Comparison of ENCODE assay signal across 8 cellular contexts in genomic region chr9:20684035-20684864, GRCh38. TPM values are rescaled to one million over a fixed set of nuclear protein-coding genes. Genes with fewer than 3 reads are reported as not detected.
DNase-seq lines count a peak whose midpoint lies in the region; ATAC-seq, FAIRE-seq and TF ChIP-seq lines count a peak whose summit lies in the region.

FOCAD (plus strand) TSS chr9:20684259; CDS start chr9:20715354, 31,095 bp downstream.

- H3K9me3 ChIP-seq in Loucy (ENCODE audit: insufficient read depth, low read depth, low read length) (no peaks in the 10 kb centered on the region), gastroesophageal sphincter (no peaks in the 10 kb centered on the region)

- FAIRE-seq in H54 (lab: Jason Lieb, UNC) = peak; percentile 72

- H3K9me2 ChIP-seq in Loucy (replicated peaks; ENCODE audit: low read depth, low read length) = no peaks in the 10 kb centered on the region

- peak; percentile 97 for ATAC-seq in gastroesophageal sphincter

- H3K27me3 Mint-ChIP-seq in activated naive CD4-positive, alpha-beta T cell treated with anti-CD3 and anti-CD28 coated beads for 36 hours (ENCODE audit: low read depth) = no peaks in the 10 kb centered on the region

- peak within 1 kb of the TSS; percentile 81 for H3K4me2 ChIP-seq in Loucy (ENCODE audit: low read depth, low read length, poor library complexity, severe bottlenecking)

- no peaks in the 10 kb centered on the region for H3F3A ChIP-seq in Loucy (ENCODE audit: low read depth)

- no peak for TF ChIP-seq CTCF in Loucy (conservative IDR thresholded peaks at IDR 0.05; ENCODE audit: low read length)
- TF ChIP-seq CTCF in gastroesophageal sphincter (IDR thresholded peaks at IDR 0.05) = peak in 2 of 4 experiments; percentile 13 to 35

- DNase-seq in ELF-1 (ENCODE audit: low read depth, low spot score) = peak; percentile 98
- peak; percentile 79 for DNase-seq in H54 (ENCODE audit: insufficient read length, low spot score)
- DNase-seq in SIG-M5 (lab: John Stamatoyannopoulos, UW) = peak; percentile 76
- peak; percentile 95 for DNase-seq in activated naive CD4-positive, alpha-beta T cell treated with anti-CD3 and anti-CD28 coated beads for 36 hours
- peak; percentile 65 for DNase-seq in non-pigmented ciliary epithelial cell (ENCODE audit: low read depth)
- DNase-seq in superior temporal gyrus (ENCODE audit: extremely low spot score) = peak; percentile 94

- WGBS in gastroesophageal sphincter (ENCODE audit: low coverage in 1 of 2), 2 donors = 0% methylated on average over 1 to 2 of the region's 77 CpGs

- H3K79me2 ChIP-seq in Loucy (ENCODE audit: insufficient read depth, low read length) = peaks cover 39% of the 10 kb centered on the region

- peak within 1 kb of the TSS; percentile 61 to 98 (median 96) for H3K27ac ChIP-seq in gastroesophageal sphincter

- TF ChIP-seq EP300 in gastroesophageal sphincter (IDR thresholded peaks at IDR 0.05) = no peak

- no peaks in the 10 kb centered on the region for H4K20me1 ChIP-seq in Loucy (ENCODE audit: insufficient read depth, low read length, poor library complexity, severe bottlenecking)

- H3K4me1 Mint-ChIP-seq in activated naive CD4-positive, alpha-beta T cell treated with anti-CD3 and anti-CD28 coated beads for 36 hours (ENCODE audit: low read depth) = peaks cover 17% of the 10 kb centered on the region

- TF ChIP-seq POLR2A in H54 (IDR thresholded peaks at IDR 0.05; ENCODE audit: low read depth, low read length) = peak; percentile 92
- peak; percentile 93 to 97 for TF ChIP-seq POLR2A in gastroesophageal sphincter (IDR thresholded peaks at IDR 0.05)

- intact Hi-C loops in activated naive CD4-positive, alpha-beta T cell treated with anti-CD3 and anti-CD28 coated beads for 36 hours (cut with micrococcal nuclease) = loop anchor here (1.0 to 10.0 kb wide), 11 partner anchors 24 to 1522 kb away; partner anchors contain the start of genes ACER2, HACD4 and MLLT3

- H3K27ac Mint-ChIP-seq in activated naive CD4-positive, alpha-beta T cell treated with anti-CD3 and anti-CD28 coated beads for 36 hours = peak within 1 kb of the TSS; percentile 76

- no peaks in the 10 kb centered on the region for H3K36me3 Mint-ChIP-seq in activated naive CD4-positive, alpha-beta T cell treated with anti-CD3 and anti-CD28 coated beads for 36 hours (ENCODE audit: low read depth)

- H3K4me3 Mint-ChIP-seq in activated naive CD4-positive, alpha-beta T cell treated with anti-CD3 and anti-CD28 coated beads for 36 hours = peak within 1 kb of the TSS; percentile 88

- H2AFZ ChIP-seq in Loucy (ENCODE audit: low read length) = peak within 1 kb of the TSS; percentile 84

- peak within 1 kb of the TSS; percentile 79 for H3K9ac ChIP-seq in Loucy (ENCODE audit: low read depth, low read length, poor library complexity, severe bottlenecking)

- H3K27me3 ChIP-seq in Loucy (ENCODE audit: insufficient read depth, low read length, poor library complexity, severe bottlenecking) (no peaks in the 10 kb centered on the region), gastroesophageal sphincter (no peaks in the 10 kb centered on the region)

- H3K36me3 ChIP-seq in Loucy (ENCODE audit: insufficient read depth, low read length) = no peaks in the 10 kb centered on the region
- no peaks in the 10 kb centered on the region for H3K36me3 ChIP-seq in gastroesophageal sphincter

- H3K4me1 ChIP-seq in Loucy (ENCODE audit: insufficient read depth, low read length, poor library complexity, severe bottlenecking) (peaks cover 41% of the 10 kb centered on the region), gastroesophageal sphincter (peaks cover 6 to 28% (median 7%) of the 10 kb centered on the region in 3 donors)

- H3K9me3 Mint-ChIP-seq in activated naive CD4-positive, alpha-beta T cell treated with anti-CD3 and anti-CD28 coated beads for 36 hours = no peaks in the 10 kb centered on the region

- CTCF ChIA-PET in activated naive CD4-positive, alpha-beta T cell treated with anti-CD3 and anti-CD28 coated beads for 36 hours (lab: Charles Lee) = interaction anchor here (0.7 to 3.0 kb wide), 7 partner anchors 46 to 684 kb away, joined by 3 to 16 read pairs (median 3); partner anchors contain the start of gene MLLT3

- H3K4me3 ChIP-seq in Loucy (ENCODE audit: low read length, poor library complexity, severe bottlenecking) = peak within 1 kb of the TSS; percentile 77
- H3K4me3 ChIP-seq in gastroesophageal sphincter = peak within 1 kb of the TSS; percentile 61 to 92

RNA-seq across cellular contexts. Expression of gene FOCAD, which starts in this region (rescaled TPM):
- 10 to 100 TPM; 31.7 to 32.2 TPM for total RNA-seq in activated naive CD4-positive, alpha-beta T cell treated with anti-CD3 and anti-CD28 coated beads for 36 hours
- 10 to 100 TPM; 23.0 to 35.9 (median 30.4) TPM for total RNA-seq in gastroesophageal sphincter

Comparison
In these comparisons a context has a peak if more than half of its experiments do, and no peak if none do; other contexts are left out.
1. Peak in every context shown above with its lines: DNase-seq, ATAC-seq, H3K4me3 ChIP-seq and H3K27ac ChIP-seq.